In genomic region chr18:24695168-24695567, GRCh38 we compare ENCODE assay signal across 16 cellular contexts.
"Had no signal": no experiment of that assay in that cellular context is flagged by ENCODE, and none has a peak within 500 bp of the region (broad histone marks: within the 10 kb centered on the region; RNA-seq: fewer than 3 reads in every experiment).

No MANE protein-coding gene starts in this region.

- H3K4me3 ChIP-seq: dorsolateral prefrontal cortex, left lung, psoas muscle, right lobe of liver, transverse colon had no signal

- H3K4me1 ChIP-seq: foreskin keratinocyte, left lung, psoas muscle, right lobe of liver, transverse colon had no signal

- H3K27me3 ChIP-seq: foreskin keratinocyte, left lung, right lobe of liver, transverse colon had no signal

- H3K9me3 ChIP-seq: psoas muscle, right lobe of liver, transverse colon had no signal

- ATAC-seq: esophagus mucosa, foreskin keratinocyte, left lung, natural killer cell, psoas muscle, right lobe of liver had no signal

- DNase-seq: activated CD4-positive, alpha-beta T cell treated with anti-CD3 and anti-CD28 coated beads, Interleukin-2, amount 50 U/mL, for 4 hours; activated CD4-positive, CD25-positive, alpha-beta regulatory T cell treated with anti-CD3 and anti-CD28 coated beads, Interleukin-2, amount 50 U/mL, for 72 hours; activated T-cell treated with anti-CD3 and anti-CD28 coated beads, Interleukin-2, amount 50 U/mL, for 1 hour; anterior cingulate cortex; dorsolateral prefrontal cortex; foreskin keratinocyte; islet precursor cell; left lung; natural killer cell; psoas muscle; right lobe of liver; stimulated activated CD4-positive, alpha-beta T cell treated with anti-CD3 and anti-CD28 coated beads, Interleukin-2, amount 100 ng/mL, for 24 hours; stimulated activated naive CD4-positive, alpha-beta T cell; substantia nigra; transverse colon had no signal

- H3K36me3 ChIP-seq: left lung, right lobe of liver, transverse colon had no signal
